2 cellular contexts compared by ENCODE assay signal in genomic region chr19:35847911-35848310, GRCh38.
TF ChIP-seq lines count a peak whose summit lies in the region.

No MANE protein-coding gene starts in this region.

TF ChIP-seq in H1, 55 proteins besides CTCF, POLR2A, EP300 and RAD21:
- no peak for TF ChIP-seq CBX8 (IDR thresholded peaks at IDR 0.05; ENCODE audit: borderline replicate concordance, low read depth, low read length)
- TF ChIP-seq E2F6 (IDR thresholded peaks at IDR 0.05): no peak
- TF ChIP-seq CHD1 (IDR thresholded peaks at IDR 0.05; ENCODE audit: low read depth, low read length): no peak
TF ChIP-seq in H1: peak in this region for 0.

TF ChIP-seq in SK-N-SH treated with all-trans-retinoic acid at 6 μM for 48 hours, 23 proteins besides CTCF, POLR2A, EP300 and RAD21:
- TF ChIP-seq OSR1 (CRISPR knock-in tag; IDR thresholded peaks at IDR 0.05) (no peak), ZNF70 (CRISPR knock-in tag; IDR thresholded peaks at IDR 0.05) (no peak), TOX (CRISPR knock-in tag; IDR thresholded peaks at IDR 0.05; ENCODE audit: borderline replicate concordance) (no peak), POU6F1 (CRISPR knock-in tag; IDR thresholded peaks at IDR 0.05; ENCODE audit: borderline replicate concordance, low read depth) (no peak), CSDC2 (CRISPR knock-in tag; IDR thresholded peaks at IDR 0.05) (no peak), GLIS3 (CRISPR knock-in tag; IDR thresholded peaks at IDR 0.05) (no peak), ARNTL (CRISPR knock-in tag; IDR thresholded peaks at IDR 0.05; ENCODE audit: borderline replicate concordance, low read depth) (no peak), CSRNP3 (CRISPR knock-in tag; IDR thresholded peaks at IDR 0.05) (no peak), SNAI2 (CRISPR knock-in tag; IDR thresholded peaks at IDR 0.05) (no peak)
